ENCODE assay signal across 1 cellular context in genomic region chr9:108889649-108890067, GRCh38.
TF ChIP-seq lines count a peak whose summit lies in the region.

No MANE protein-coding gene starts in this region.

TF ChIP-seq in HepG2, 621 proteins besides CTCF, POLR2A, EP300 and RAD21 (continued from another document and continues in another):
- TF ChIP-seq ZNF142 (CRISPR knock-in tag; IDR thresholded peaks at IDR 0.05), result no peak
- TF ChIP-seq GZF1 (CRISPR knock-in tag; IDR thresholded peaks at IDR 0.05), result no peak
- TF ChIP-seq AGO2 (optimal IDR thresholded peaks at IDR 0.05; ENCODE audit: low read depth, low read length), result no peak
- TF ChIP-seq BRD4 (CRISPR knock-in tag; IDR thresholded peaks at IDR 0.05), result 0 out of 2 replicates have a peak, but pooled peaks have one; percentile 14
- TF ChIP-seq RFX3 (CRISPR knock-in tag; IDR thresholded peaks at IDR 0.05), result no peak
- no peak for TF ChIP-seq CREB3 (CRISPR knock-in tag; IDR thresholded peaks at IDR 0.05)
- no peak for TF ChIP-seq ZNF230 (CRISPR knock-in tag; IDR thresholded peaks at IDR 0.05)
- TF ChIP-seq SMARCE1 (IDR thresholded peaks at IDR 0.05; ENCODE audit: borderline replicate concordance), result no peak
- TF ChIP-seq MED8 (CRISPR knock-in tag; IDR thresholded peaks at IDR 0.05; ENCODE audit: insufficient replicate concordance), result no peak
- TF ChIP-seq ZMAT3 (CRISPR knock-in tag; conservative IDR thresholded peaks at IDR 0.05), result no peak
- TF ChIP-seq ZKSCAN8 (CRISPR knock-in tag; IDR thresholded peaks at IDR 0.05; ENCODE audit: borderline replicate concordance), result no peak
- TF ChIP-seq ZMYM4 (CRISPR knock-in tag; IDR thresholded peaks at IDR 0.05), result 0 out of 2 replicates have a peak, but pooled peaks have one; percentile 28
- 0 out of 4 replicates have a peak, but pooled peaks of 1 of the 2 experiments have one; percentile 18 for TF ChIP-seq REST (IDR thresholded peaks at IDR 0.05; ENCODE audit: borderline replicate concordance in 1 of 2, low read depth in 1 of 2, low read length in 2 of 2)
- TF ChIP-seq DNMT1 (CRISPR knock-in tag; IDR thresholded peaks at IDR 0.05), result no peak
- TF ChIP-seq ZNF781 (CRISPR knock-in tag; IDR thresholded peaks at IDR 0.05; ENCODE audit: borderline replicate concordance, not compliant biosample characterization), result no peak
- no peak for TF ChIP-seq SP4 (CRISPR knock-in tag; IDR thresholded peaks at IDR 0.05)
- no peak for TF ChIP-seq WIZ (CRISPR knock-in tag; IDR thresholded peaks at IDR 0.05)
- no peak for TF ChIP-seq KAT7 (CRISPR knock-in tag; IDR thresholded peaks at IDR 0.05; ENCODE audit: borderline replicate concordance)
- no peak for TF ChIP-seq HINFP (CRISPR knock-in tag; IDR thresholded peaks at IDR 0.05; ENCODE audit: low read depth)
- TF ChIP-seq PRDM15 (CRISPR knock-in tag; IDR thresholded peaks at IDR 0.05), result no peak
- TF ChIP-seq ZBTB21 (CRISPR knock-in tag; IDR thresholded peaks at IDR 0.05), result no peak
- peak; percentile 77; the same call in 1 of the 2 replicates for TF ChIP-seq FOXJ3 (CRISPR knock-in tag; IDR thresholded peaks at IDR 0.05; ENCODE audit: borderline replicate concordance)
- no peak for TF ChIP-seq SYNCRIP (IDR thresholded peaks at IDR 0.05; ENCODE audit: insufficient read depth, low read depth, low read length)
- no peak for TF ChIP-seq ZNF12 (CRISPR knock-in tag; IDR thresholded peaks at IDR 0.05)
- TF ChIP-seq ATF6 (CRISPR knock-in tag; conservative IDR thresholded peaks at IDR 0.05), result no peak
- TF ChIP-seq CENPBD1 (CRISPR knock-in tag; IDR thresholded peaks at IDR 0.05; ENCODE audit: borderline replicate concordance, low read depth), result no peak
- no peak for TF ChIP-seq KLF13 (CRISPR knock-in tag; IDR thresholded peaks at IDR 0.05)
- no peak for TF ChIP-seq ZNF432 (CRISPR knock-in tag; IDR thresholded peaks at IDR 0.05; ENCODE audit: borderline replicate concordance)
- no peak for TF ChIP-seq ZNF292 (CRISPR knock-in tag; IDR thresholded peaks at IDR 0.05; ENCODE audit: borderline replicate concordance, low read depth)
- TF ChIP-seq ZNF773 (CRISPR knock-in tag; IDR thresholded peaks at IDR 0.05; ENCODE audit: borderline replicate concordance), result no peak
- TF ChIP-seq KLF16 (CRISPR knock-in tag; IDR thresholded peaks at IDR 0.05), result no peak
- no peak for TF ChIP-seq ZNF207 (IDR thresholded peaks at IDR 0.05; ENCODE audit: borderline replicate concordance)
- no peak for TF ChIP-seq ZNF775 (CRISPR knock-in tag; IDR thresholded peaks at IDR 0.05; ENCODE audit: borderline replicate concordance)
- no peak for TF ChIP-seq TP53 (CRISPR knock-in tag; conservative IDR thresholded peaks at IDR 0.05)
- no peak for TF ChIP-seq FUBP1 (CRISPR knock-in tag; IDR thresholded peaks at IDR 0.05; ENCODE audit: borderline replicate concordance)
- no peak for TF ChIP-seq ZNF580 (CRISPR knock-in tag; IDR thresholded peaks at IDR 0.05; ENCODE audit: borderline replicate concordance, low read depth)
- TF ChIP-seq MTF1 (CRISPR knock-in tag; IDR thresholded peaks at IDR 0.05), result no peak
- TF ChIP-seq XBP1 (CRISPR knock-in tag; IDR thresholded peaks at IDR 0.05), result no peak
- no peak for TF ChIP-seq ZNF468 (CRISPR knock-in tag; IDR thresholded peaks at IDR 0.05)
- no peak for TF ChIP-seq ETS1 (CRISPR knock-in tag; IDR thresholded peaks at IDR 0.05)
